Comparison of ENCODE assay signal across 10 cellular contexts in the genomic region with DNA sequence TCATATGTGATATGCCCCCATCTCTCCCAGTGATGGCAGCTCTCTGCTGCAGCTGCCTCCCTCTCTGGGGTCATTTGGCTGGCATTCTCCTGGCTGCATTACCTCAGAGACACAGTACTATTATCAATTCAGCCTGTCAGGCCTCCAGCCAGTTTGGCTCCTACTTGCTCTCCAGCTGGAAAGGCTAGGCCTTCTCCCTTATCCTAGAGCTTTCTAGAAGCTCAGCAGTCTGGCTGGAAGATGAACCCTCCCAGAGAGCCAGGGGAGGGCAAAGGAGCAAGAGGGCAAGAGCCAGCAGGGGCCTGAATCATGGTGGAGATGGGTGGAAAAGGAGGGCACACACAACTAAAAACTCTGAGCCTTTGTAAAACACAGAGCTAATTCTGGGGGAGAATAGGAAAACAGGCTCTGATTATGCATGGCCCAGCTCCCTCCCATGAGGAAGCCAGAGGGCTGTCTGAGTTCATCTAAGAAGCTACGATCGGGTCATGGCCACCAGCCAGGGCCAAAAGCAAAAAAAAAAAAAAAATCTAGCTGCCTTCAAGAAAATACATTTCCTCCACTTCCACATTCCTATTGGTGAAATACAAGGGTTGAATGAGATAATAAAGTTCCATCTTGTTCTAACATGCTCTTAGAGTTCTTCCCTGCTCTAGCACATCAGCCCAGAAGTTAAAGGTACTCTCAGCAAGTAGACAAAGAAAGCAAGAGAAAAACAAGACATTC. TPM values are rescaled to one million over a fixed set of nuclear protein-coding genes. Genes with fewer than 3 reads are reported as not detected.
DNase-seq lines count a peak whose midpoint lies in the region; ATAC-seq and TF ChIP-seq lines count a peak whose summit lies in the region.
"Had no signal": no experiment of that assay in that cellular context is flagged by ENCODE, and none has a peak within 500 bp of the region (broad histone marks: within the 10 kb centered on the region; RNA-seq: fewer than 3 reads in every experiment).

No MANE protein-coding gene starts in this region.

- no peaks in the 10 kb centered on the region for H3K27me3 ChIP-seq in IMR-90 (ENCODE audit: control insufficient read depth, insufficient read depth, low read length)
- H3K27me3 ChIP-seq in right cardiac atrium (ENCODE audit: control insufficient read depth, insufficient read depth): no peaks in the 10 kb centered on the region
- no peaks in the 10 kb centered on the region for H3K27me3 ChIP-seq in rectal smooth muscle tissue (ENCODE audit: control insufficient read depth, insufficient read depth, low read length)

- H3K9me1 ChIP-seq in IMR-90 (ENCODE audit: insufficient read depth, low read length): peaks cover 9% of the 10 kb centered on the region

- in situ Hi-C loops in IMR-90 (cut with MboI; ENCODE audit: low sequenced_read_pairs): no loop called here

- no peak overlapping the region for H2BK5ac ChIP-seq in IMR-90 (ENCODE audit: low read depth, low read length, poor library complexity, severe bottlenecking)

- no peaks in the 10 kb centered on the region for H3K9me3 ChIP-seq in IMR-90 (ENCODE audit: control insufficient read depth, insufficient read depth, low read length)
- H3K9me3 ChIP-seq in right cardiac atrium (ENCODE audit: control insufficient read depth, low read length): no peaks in the 10 kb centered on the region

- BruUV-seq in IMR-90 (replicated peaks; lab: Mats Ljungman, UMichigan): no TSS peak

- no peak overlapping the region for H3K23ac ChIP-seq in IMR-90 (ENCODE audit: low read depth, low read length)

- dilution Hi-C loops in IMR-90 (cut with HindIII; ENCODE audit: low sequenced_read_pairs, unreplicated experiment): no loop called here

- H3K18ac ChIP-seq in IMR-90 (ENCODE audit: low read depth, low read length): no peak overlapping the region; the same call in 1 of the 2 replicates

- no peaks in the 10 kb centered on the region for H3K36me3 ChIP-seq in IMR-90 (ENCODE audit: control insufficient read depth, insufficient read depth, low read length)
- no peaks in the 10 kb centered on the region for H3K36me3 ChIP-seq in rectal smooth muscle tissue (ENCODE audit: control insufficient read depth, insufficient read depth, low read length)

- H3K9ac ChIP-seq in IMR-90 (ENCODE audit: low read depth, low read length) (no peak overlapping the region), rectal smooth muscle tissue (ENCODE audit: low read length) (no peak overlapping the region)

- H2BK20ac ChIP-seq in IMR-90 (ENCODE audit: low read depth, low read length): no peak overlapping the region

- CTCF ChIA-PET in IMR-90 (lab: Yijun Ruan, JAX): no interaction called here

- no peak overlapping the region for H3K4me2 ChIP-seq in IMR-90 (ENCODE audit: low read depth, low read length)

- intact Hi-C loops in IMR-90 (cut with micrococcal nuclease) (no loop called here), right cardiac atrium (cut with DNase I) (loop anchor here in 1 of 4 donors (5.0 kb wide), 1 partner anchor 44 kb away; no protein-coding TSS in a partner anchor)

- TF ChIP-seq POLR2A in IMR-90 (IDR thresholded peaks at IDR 0.05; ENCODE audit: low read depth, low read length): no peak

- H4K8ac ChIP-seq in IMR-90 (ENCODE audit: low read depth in 2 of 2, low read length in 2 of 2): no peak overlapping the region

- no peaks in the 10 kb centered on the region for H3K79me1 ChIP-seq in IMR-90 (ENCODE audit: low read depth in 1 of 2, low read length in 2 of 2)

- H2AFZ ChIP-seq in IMR-90 (replicated peaks; ENCODE audit: low read length, poor library complexity): no peak overlapping the region

- H3K4me1 ChIP-seq in IMR-90 (ENCODE audit: control insufficient read depth, insufficient read depth, low read length) (peaks cover 24% of the 10 kb centered on the region), right cardiac atrium (ENCODE audit: control insufficient read depth, insufficient read depth, low read length) (peaks cover 37% of the 10 kb centered on the region), rectal smooth muscle tissue (ENCODE audit: control insufficient read depth, insufficient read depth, low read length) (peaks cover 24% of the 10 kb centered on the region)

- no peak overlapping the region for H2AK5ac ChIP-seq in IMR-90 (ENCODE audit: low read depth, low read length)

- DNase-seq in IMR-90 (no peak), choroid plexus epithelial cell (ENCODE audit: low read depth) (peak; percentile 65), right cardiac atrium (peak; percentile 79 to 94 (median 90)), SIG-M5 (lab: John Stamatoyannopoulos, UW) (no peak), NCI-H345 treated with DMSO at 0.1 percent for 48 hours (lab: John Stamatoyannopoulos, UW; ENCODE audit: unreplicated experiment) (no peak), NCI-H748 (lab: John Stamatoyannopoulos, UW; ENCODE audit: unreplicated experiment) (no peak)
- DNase-seq: activated CD4-positive, CD25-positive, alpha-beta regulatory T cell; AML-193 had no signal

- no peak overlapping the region; the same call in 1 of the 2 replicates for H4K5ac ChIP-seq in IMR-90 (ENCODE audit: low read depth, low read length)

- no peak overlapping the region for H2BK15ac ChIP-seq in IMR-90 (ENCODE audit: low read depth, low read length)

- no CpG with 5 or more reads among the region's 2 CpGs for WGBS in IMR-90 (ENCODE audit: extremely low coverage in 2 of 2, insufficient read length in 1 of 2), 2 experiments
- 3% methylated on average over 2 of the region's 2 CpGs for WGBS in right cardiac atrium

- TF ChIP-seq CTCF in IMR-90 (conservative IDR thresholded peaks at IDR 0.05; ENCODE audit: low read depth, low read length) (no peak), choroid plexus epithelial cell (conservative IDR thresholded peaks at IDR 0.05; ENCODE audit: low read depth, low read length) (no peak)

- H2AK9ac ChIP-seq in IMR-90 (replicated peaks; ENCODE audit: low read depth, low read length, poor library complexity): no peak overlapping the region

- H4K91ac ChIP-seq in IMR-90 (ENCODE audit: insufficient read depth, low read depth, low read length): no peak overlapping the region

- H3K27ac ChIP-seq in IMR-90 (ENCODE audit: insufficient read depth, low read length): peak overlapping the region; percentile 10; the same call in 1 of the 2 replicates
- H3K27ac ChIP-seq in right cardiac atrium (ENCODE audit: low read length): peak overlapping the region; percentile 81
- peak overlapping the region; percentile 63 for H3K27ac ChIP-seq in rectal smooth muscle tissue (ENCODE audit: low read depth, low read length)

- H4K20me1 ChIP-seq in IMR-90 (ENCODE audit: insufficient read depth, low read length): no peaks in the 10 kb centered on the region

- POLR2A ChIA-PET in IMR-90 (lab: Charles Lee; ENCODE audit: unreplicated experiment): no interaction called here

- no peak overlapping the region for H3K14ac ChIP-seq in IMR-90 (replicated peaks; ENCODE audit: low read depth, low read length)

- ATAC-seq in IMR-90 (ENCODE audit: low read depth) (peak; percentile 35), right cardiac atrium (peak; percentile 71 to 80), HG03108 (IDR thresholded peaks at IDR 0.05; ENCODE audit: unreplicated experiment) (no peak)

- H3K4me3 ChIP-seq in IMR-90 (ENCODE audit: insufficient read depth, low read depth, low read length): no peak overlapping the region
- H3K4me3 ChIP-seq in choroid plexus epithelial cell (ENCODE audit: low read depth, low read length): no peak overlapping the region
- no peak overlapping the region for H3K4me3 ChIP-seq in right cardiac atrium (ENCODE audit: low read length)
- no peak overlapping the region for H3K4me3 ChIP-seq in rectal smooth muscle tissue (ENCODE audit: low read length)

- H3K56ac ChIP-seq in IMR-90 (ENCODE audit: extremely low read depth, insufficient read depth, low read length): no peak overlapping the region

- no peak for TF ChIP-seq RAD21 in IMR-90 (IDR thresholded peaks at IDR 0.05; ENCODE audit: low read length)

- H3K4ac ChIP-seq in IMR-90 (ENCODE audit: low read depth, low read length): no peak overlapping the region

- H2BK120ac ChIP-seq in IMR-90 (ENCODE audit: low read depth, low read length): no peak overlapping the region

TF ChIP-seq in IMR-90, 13 proteins besides CTCF, POLR2A, EP300 and RAD21:
- TF ChIP-seq RFX5 (IDR thresholded peaks at IDR 0.05; ENCODE audit: low read depth, low read length): no peak
- TF ChIP-seq SMC3 (IDR thresholded peaks at IDR 0.05; ENCODE audit: low read depth, low read length): no peak
- TF ChIP-seq MAZ (IDR thresholded peaks at IDR 0.05; ENCODE audit: borderline replicate concordance, low read depth, low read length): no peak
- TF ChIP-seq ELK1 (IDR thresholded peaks at IDR 0.05; ENCODE audit: borderline replicate concordance, low read depth, low read length): no peak

RNA-seq across cellular contexts. Expression of gene LAMB3, which starts 8.8 kb away (rescaled TPM):
- 0.72 and 1.1 TPM in 2 replicates for total RNA-seq in IMR-90 (2012; rRNA removed)
- polyA plus RNA-seq in IMR-90 (2012; rRNA removed): 1.6 and 2.1 TPM in 2 replicates
- 0.83 and 2.0 TPM in 2 replicates for polyA plus RNA-seq in IMR-90 (2012; cell fraction: cytosol; rRNA removed)
- 1.1 and 1.8 TPM in 2 replicates for polyA plus RNA-seq in IMR-90 (2012; cell fraction: nucleus; rRNA removed; ENCODE audit: low replicate concordance)
- total RNA-seq in right cardiac atrium: 10 to 100 TPM in 2 of 4 donors, 1 to 10 TPM in 2; 3.0 to 13.7 (median 11.0) TPM
- 4.9 TPM for polyA plus RNA-seq in right cardiac atrium

RNA-seq across cellular contexts. Expression of gene G0S2, which starts 31.8 kb away (rescaled TPM):
- total RNA-seq in IMR-90 (2012; rRNA removed) (0.36 and 1.9 TPM in 2 replicates), right cardiac atrium (100 to 1,000 TPM in 3 of 4 donors, 10 to 100 TPM in 1; 77.4 to 414 (median 243) TPM)
- polyA plus RNA-seq in IMR-90 (2012; rRNA removed) (0.36 and 0.53 TPM in 2 replicates), right cardiac atrium (398 TPM)
- 0.82 and 0.94 TPM in 2 replicates for polyA plus RNA-seq in IMR-90 (2012; cell fraction: cytosol; rRNA removed)
- polyA plus RNA-seq in IMR-90 (2012; cell fraction: nucleus; rRNA removed; ENCODE audit: low replicate concordance): 0.14 and 0.33 TPM in 2 replicates

RNA-seq across cellular contexts. Expression of gene CAMK1G, which starts 59.9 kb away (rescaled TPM):
- total RNA-seq in IMR-90 (2012; rRNA removed) (0.72 and 0.83 TPM in 2 replicates), right cardiac atrium (under 1 TPM in 1 of 4 donors, not detected in 3; 0.20 TPM)
- polyA plus RNA-seq in IMR-90 (2012; rRNA removed) (1.8 and 2.1 TPM in 2 replicates), right cardiac atrium (0.07 TPM)
- 1.1 and 1.2 TPM in 2 replicates for polyA plus RNA-seq in IMR-90 (2012; cell fraction: cytosol; rRNA removed)
- 1.5 and 2.0 TPM in 2 replicates for polyA plus RNA-seq in IMR-90 (2012; cell fraction: nucleus; rRNA removed; ENCODE audit: low replicate concordance)

Comparison
In these comparisons a context has a peak if more than half of its experiments do, and no peak if none do; other contexts are left out.
1. DNase-seq: peak in choroid plexus epithelial cell (single experiment) and right cardiac atrium (3 of 3); none in IMR-90 (single experiment), SIG-M5 (single experiment), NCI-H345 treated with DMSO at 0.1 percent for 48 hours (single experiment) and NCI-H748 (single experiment).
2. H3K27ac ChIP-seq: peak in every context shown above with its lines; median percentile 81 in right cardiac atrium; 63 in rectal smooth muscle tissue; 10 in IMR-90.
3. RNA of gene G0S2, which starts 31.8 kb away (total RNA-seq): 77.4 to 414 TPM in right cardiac atrium; 0.36 to 1.9 TPM in IMR-90; every median in the first group is over 10 times any median in the second.